In genomic region chr12:52007982-52008510, GRCh38 we compare ENCODE assay signal across 2 cellular contexts.
TF ChIP-seq lines count a peak whose summit lies in the region.

No MANE protein-coding gene starts in this region.

TF ChIP-seq in liver, 16 proteins besides CTCF, POLR2A, EP300 and RAD21:
- TF ChIP-seq SP1 (IDR thresholded peaks at IDR 0.05) (peak; percentile 0), MAX (IDR thresholded peaks at IDR 0.05) (no peak), JUND (IDR thresholded peaks at IDR 0.05) (no peak), EGR1 (IDR thresholded peaks at IDR 0.05; ENCODE audit: low read depth in 2 of 2) (no peak)

TF ChIP-seq in HepG2, 621 proteins besides CTCF, POLR2A, EP300 and RAD21:
- no peak for TF ChIP-seq MAFG (CRISPR knock-in tag; IDR thresholded peaks at IDR 0.05)
- no peak for TF ChIP-seq ELK4 (CRISPR knock-in tag; IDR thresholded peaks at IDR 0.05; ENCODE audit: borderline replicate concordance)
- TF ChIP-seq IKZF1 (IDR thresholded peaks at IDR 0.05): no peak
- TF ChIP-seq PHB2 (IDR thresholded peaks at IDR 0.05; ENCODE audit: partially characterized antibody): no peak
- no peak for TF ChIP-seq ZNF354B (CRISPR knock-in tag; IDR thresholded peaks at IDR 0.05)
